ENCODE assay signal across 8 cellular contexts in genomic region chr3:115146418-115147328, GRCh38. TPM values are rescaled to one million over a fixed set of nuclear protein-coding genes. Genes with fewer than 3 reads are reported as not detected.
DNase-seq lines count a peak whose midpoint lies in the region; ATAC-seq and TF ChIP-seq lines count a peak whose summit lies in the region.

Gene ZBTB20 (minus strand): TSS chr3:115147288.

- no peaks in the 10 kb centered on the region for H3K36me3 ChIP-seq in parathyroid adenoma (ENCODE audit: control insufficient read depth, insufficient read depth, low read length)
- H3K36me3 ChIP-seq in transverse colon: no peaks in the 10 kb centered on the region

- H3K27me3 ChIP-seq in parathyroid adenoma (ENCODE audit: control insufficient read depth, insufficient read depth, low read length) (no peaks in the 10 kb centered on the region), transverse colon (no peaks in the 10 kb centered on the region)

- H3K27me3 Mint-ChIP-seq in activated naive CD8-positive, alpha-beta T cell treated with anti-CD3 and anti-CD28 coated beads for 36 hours: no peaks in the 10 kb centered on the region

- H3K4me3 Mint-ChIP-seq in activated naive CD8-positive, alpha-beta T cell treated with anti-CD3 and anti-CD28 coated beads for 36 hours: peak within 1 kb of the TSS; percentile 91

- H3K4me1 ChIP-seq in parathyroid adenoma (peaks cover 3% of the 10 kb centered on the region), transverse colon (peaks cover 0 to 26% (median 13%) of the 10 kb centered on the region in 4 donors)

- peaks cover 7% of the 10 kb centered on the region for H3K79me2 ChIP-seq in parathyroid adenoma

- H3K9me3 ChIP-seq in parathyroid adenoma (ENCODE audit: control insufficient read depth, low read length) (no peaks in the 10 kb centered on the region), transverse colon (no peaks in the 10 kb centered on the region)

- peak within 1 kb of the TSS; percentile 97 for H3K27ac Mint-ChIP-seq in activated naive CD8-positive, alpha-beta T cell treated with anti-CD3 and anti-CD28 coated beads for 36 hours

- H3K9ac ChIP-seq in parathyroid adenoma: peak within 1 kb of the TSS; percentile 77

- in situ Hi-C loops in transverse colon (cut with MboI; ENCODE audit: low pct_ligation_motif_present in 1 of 4, low pct_unique_long_range_greater_than_20kb in 1 of 4, low sequenced_read_pairs in 3 of 4): no loop called here

- peaks cover 16% of the 10 kb centered on the region for H3K4me1 Mint-ChIP-seq in activated naive CD8-positive, alpha-beta T cell treated with anti-CD3 and anti-CD28 coated beads for 36 hours

- DNase-seq in DMS114 treated with DMSO at 0.1 percent for 48 hours (lab: John Stamatoyannopoulos, UW; ENCODE audit: unreplicated experiment): peak; percentile 28
- peak; percentile 46 for DNase-seq in Jurkat, Clone E6-1 (ENCODE audit: low read depth, low spot score)
- peak; percentile 56 for DNase-seq in SKM-1 treated with dmso at 0.1 percent for 144 hours (lab: John Stamatoyannopoulos, UW; ENCODE audit: unreplicated experiment)
- peak; percentile 79 for DNase-seq in activated naive CD8-positive, alpha-beta T cell treated with anti-CD3 and anti-CD28 coated beads for 36 hours
- peak; percentile 71 for DNase-seq in Right ventricle myocardium superior
- DNase-seq in transverse colon: peak; percentile 72

- H3K27ac ChIP-seq in parathyroid adenoma (peak within 1 kb of the TSS; percentile 87), transverse colon (peak within 1 kb of the TSS; percentile 99 to 100 (median 100))

- TF ChIP-seq EP300 in transverse colon (IDR thresholded peaks at IDR 0.05; ENCODE audit: low read depth): no peak

- H3K36me3 Mint-ChIP-seq in activated naive CD8-positive, alpha-beta T cell treated with anti-CD3 and anti-CD28 coated beads for 36 hours: peaks cover 15% of the 10 kb centered on the region

- peak; percentile 29 for ATAC-seq in GM21529 (IDR thresholded peaks at IDR 0.05; ENCODE audit: unreplicated experiment)
- ATAC-seq in Right ventricle myocardium superior (ENCODE audit: poor library complexity): peak; percentile 55

- peaks cover 6% of the 10 kb centered on the region for H3K9me3 Mint-ChIP-seq in activated naive CD8-positive, alpha-beta T cell treated with anti-CD3 and anti-CD28 coated beads for 36 hours

- no peak for TF ChIP-seq CTCF in parathyroid adenoma (IDR thresholded peaks at IDR 0.05)
- no peak for TF ChIP-seq CTCF in transverse colon (IDR thresholded peaks at IDR 0.05)

- peak; percentile 47 for TF ChIP-seq POLR2A in transverse colon (IDR thresholded peaks at IDR 0.05)

- H2AFZ ChIP-seq in parathyroid adenoma: peak within 1 kb of the TSS; percentile 85

- peak within 1 kb of the TSS; percentile 77 for H3K4me3 ChIP-seq in Jurkat, Clone E6-1 (ENCODE audit: low read length)
- H3K4me3 ChIP-seq in parathyroid adenoma (ENCODE audit: low read depth, low read length): peak within 1 kb of the TSS; percentile 74
- H3K4me3 ChIP-seq in transverse colon: peak within 1 kb of the TSS; percentile 80 to 97 (median 92)

- H3K4me2 ChIP-seq in parathyroid adenoma (ENCODE audit: low read length): peak within 1 kb of the TSS; percentile 70

- WGBS in transverse colon (ENCODE audit: low coverage in 1 of 2), 2 donors: 0% methylated on average over 3 to 37 of the region's 72 CpGs

- intact Hi-C loops in Right ventricle myocardium superior (cut with DNase I): no loop called here
- intact Hi-C loops in transverse colon (cut with DNase I; ENCODE audit: low total_unique reads): no loop called here

RNA-seq across cellular contexts. Expression of gene ZBTB20, which starts in this region (rescaled TPM):
- polyA plus RNA-seq in Jurkat, Clone E6-1 (2012; ENCODE audit: insufficient read depth, insufficient read length): 2.5 TPM
- 1 to 10 TPM; 3.5 to 4.5 TPM for total RNA-seq in activated naive CD8-positive, alpha-beta T cell treated with anti-CD3 and anti-CD28 coated beads for 36 hours
- total RNA-seq in Right ventricle myocardium superior: 53.4 TPM
- 10 to 100 TPM; 44.6 to 50.5 (median 46.4) TPM for total RNA-seq in transverse colon

Comparison
In these comparisons a context has a peak if more than half of its experiments do, and no peak if none do; other contexts are left out.
1. Peak in every context shown above with its lines: DNase-seq, ATAC-seq, H3K4me3 ChIP-seq and H3K27ac ChIP-seq.
2. DNase-seq: peak in every context shown above with its lines; median percentile 79 in activated naive CD8-positive, alpha-beta T cell treated with anti-CD3 and anti-CD28 coated beads for 36 hours; 72 in transverse colon; 71 in Right ventricle myocardium superior; 56 in SKM-1 treated with dmso at 0.1 percent for 144 hours; 46 in Jurkat, Clone E6-1; 28 in DMS114 treated with DMSO at 0.1 percent for 48 hours.